ENCODE assay signal across 31 cellular contexts in the genomic region with DNA sequence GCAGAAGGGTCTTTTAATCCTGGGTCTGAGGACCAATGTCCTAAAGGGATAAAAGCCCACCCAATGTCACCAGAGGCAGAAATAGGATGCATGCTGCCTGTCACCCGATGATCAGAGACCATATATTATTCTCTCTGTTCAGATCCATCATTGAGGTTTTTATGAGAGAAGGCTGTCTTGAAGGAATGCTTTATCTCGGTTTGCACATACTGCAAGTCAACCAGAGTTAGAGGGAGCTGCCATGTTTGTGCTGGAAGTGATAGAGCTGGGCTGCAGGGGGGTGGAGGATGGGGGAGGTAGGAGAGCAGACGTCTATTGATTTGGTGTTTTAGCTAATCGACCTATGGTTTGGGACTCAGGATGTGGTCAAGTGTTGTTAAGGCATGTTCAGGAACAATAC.
"Had no signal": no experiment of that assay in that cellular context is flagged by ENCODE, and none has a peak within 500 bp of the region (broad histone marks: within the 10 kb centered on the region; RNA-seq: fewer than 3 reads in every experiment).

No MANE protein-coding gene starts in this region.

- FAIRE-seq: colon, TTC549 had no signal

- H3K9me3 ChIP-seq: ascending aorta, esophagus muscularis mucosa, gastrocnemius medialis, heart left ventricle had no signal

- ATAC-seq: activated CD8-positive, alpha-beta T cell treated with anti-CD3 and anti-CD28 coated beads for 36 hours; activated naive CD4-positive, alpha-beta T cell treated with anti-CD3 and anti-CD28 coated beads, Interleukin-2, amount 50 U/mL, for 72 hours; effector memory CD8-positive, alpha-beta T cell; foreskin keratinocyte; gastrocnemius medialis; heart left ventricle; WTC11 had no signal

- H3K27me3 ChIP-seq: ascending aorta, brain microvascular endothelial cell, esophagus muscularis mucosa, foreskin keratinocyte, gastrocnemius medialis had no signal

- H3K4me1 Mint-ChIP-seq: activated CD4-positive, alpha-beta T cell treated with anti-CD3 and anti-CD28 coated beads, Interleukin-2, amount 10 ng/mL, durations not matched to agents 7 days and 5 days; activated naive CD4-positive, alpha-beta T cell treated with anti-CD3 and anti-CD28 coated beads, Interleukin-2, amount 10 ng/mL, durations not matched to agents 7 days and 5 days; activated naive CD8-positive, alpha-beta T cell treated with anti-CD3 and anti-CD28 coated beads, Interleukin-2, amount 10 ng/mL, durations not matched to agents 7 days and 5 days had no signal

- H3K27ac ChIP-seq: ascending aorta, brain microvascular endothelial cell, esophagus muscularis mucosa, foreskin keratinocyte, gastrocnemius medialis, heart left ventricle, VCaP had no signal

- H3K36me3 Mint-ChIP-seq: activated naive CD4-positive, alpha-beta T cell treated with anti-CD3 and anti-CD28 coated beads, Interleukin-2, amount 10 ng/mL, durations not matched to agents 7 days and 5 days; activated naive CD4-positive, alpha-beta T cell treated with anti-CD3 and anti-CD28 coated beads, Interleukin-2, amount 50 U/mL, for 72 hours; activated naive CD8-positive, alpha-beta T cell treated with anti-CD3 and anti-CD28 coated beads, Interleukin-2, amount 10 ng/mL, durations not matched to agents 7 days and 5 days; WTC11 had no signal

- DNase-seq: activated CD4-positive, alpha-beta T cell treated with anti-CD3 and anti-CD28 coated beads for 1 hour; activated CD4-positive, alpha-beta T cell treated with anti-CD3 and anti-CD28 coated beads for 4 hours; activated CD4-positive, alpha-beta T cell treated with anti-CD3 and anti-CD28 coated beads, Interleukin-2, amount 10 ng/mL, durations not matched to agents 7 days and 5 days; activated CD4-positive, alpha-beta T cell treated with anti-CD3 and anti-CD28 coated beads, Interleukin-2, amount 50 U/mL, for 48 hours; activated CD8-positive, alpha-beta memory T cell treated with anti-CD3 and anti-CD28 coated beads for 24 hours; activated CD8-positive, alpha-beta T cell treated with anti-CD3 and anti-CD28 coated beads for 36 hours; activated gamma-delta T cell; activated naive CD4-positive, alpha-beta T cell; activated naive CD4-positive, alpha-beta T cell treated with anti-CD3 and anti-CD28 coated beads, Interleukin-2, amount 10 ng/mL, durations not matched to agents 7 days and 5 days; activated naive CD8-positive, alpha-beta T cell treated with anti-CD3 and anti-CD28 coated beads, Interleukin-2, amount 10 ng/mL, durations not matched to agents 7 days and 5 days; activated T-cell treated with anti-CD3 and anti-CD28 coated beads, Interleukin-2, amount 50 U/mL, for 48 hours; brain microvascular endothelial cell; caudate nucleus; cortex of kidney; dermis blood vessel endothelial cell; effector CD4-positive, alpha-beta T cell; effector memory CD8-positive, alpha-beta T cell; erythroblast; foreskin keratinocyte; gastrocnemius medialis; glutamatergic neuron; heart left ventricle; T-helper 2 cell had no signal

- H3K36me3 ChIP-seq: ascending aorta, brain microvascular endothelial cell, esophagus muscularis mucosa, gastrocnemius medialis, heart left ventricle had no signal

- H3K27ac Mint-ChIP-seq: activated CD4-positive, alpha-beta T cell treated with anti-CD3 and anti-CD28 coated beads, Interleukin-2, amount 10 ng/mL, durations not matched to agents 7 days and 5 days; activated CD8-positive, alpha-beta T cell treated with anti-CD3 and anti-CD28 coated beads for 36 hours; activated naive CD4-positive, alpha-beta T cell treated with anti-CD3 and anti-CD28 coated beads, Interleukin-2, amount 10 ng/mL, durations not matched to agents 7 days and 5 days; activated naive CD4-positive, alpha-beta T cell treated with anti-CD3 and anti-CD28 coated beads, Interleukin-2, amount 50 U/mL, for 72 hours; activated naive CD8-positive, alpha-beta T cell treated with anti-CD3 and anti-CD28 coated beads, Interleukin-2, amount 10 ng/mL, durations not matched to agents 7 days and 5 days; activated T-helper 1 cell treated with anti-CD3 and anti-CD28 coated beads, Interleukin-12 subunit alpha, Interleukin-12 subunit beta, Interleukin-2, Interleukin-4 antibody, amounts not matched to agents 30 ng/mL and 10 ng/mL and 1 ng/mL, durations not matched to agents 14 hours and 24 hours and 36 hours; effector memory CD8-positive, alpha-beta T cell; WTC11 had no signal

- H3K9me3 Mint-ChIP-seq: activated CD4-positive, alpha-beta T cell treated with anti-CD3 and anti-CD28 coated beads, Interleukin-2, amount 10 ng/mL, durations not matched to agents 7 days and 5 days; activated CD8-positive, alpha-beta T cell treated with anti-CD3 and anti-CD28 coated beads for 36 hours; activated naive CD4-positive, alpha-beta T cell treated with anti-CD3 and anti-CD28 coated beads, Interleukin-2, amount 10 ng/mL, durations not matched to agents 7 days and 5 days; activated naive CD8-positive, alpha-beta T cell treated with anti-CD3 and anti-CD28 coated beads, Interleukin-2, amount 10 ng/mL, durations not matched to agents 7 days and 5 days; activated T-helper 1 cell treated with anti-CD3 and anti-CD28 coated beads, Interleukin-12 subunit alpha, Interleukin-12 subunit beta, Interleukin-2, Interleukin-4 antibody, amounts not matched to agents 30 ng/mL and 10 ng/mL and 1 ng/mL, durations not matched to agents 14 hours and 24 hours and 36 hours; effector memory CD8-positive, alpha-beta T cell; WTC11 had no signal

- H3K4me1 ChIP-seq: ascending aorta, foreskin keratinocyte, gastrocnemius medialis had no signal

- H3K4me3 Mint-ChIP-seq: activated CD4-positive, alpha-beta T cell treated with anti-CD3 and anti-CD28 coated beads, Interleukin-2, amount 10 ng/mL, durations not matched to agents 7 days and 5 days; activated CD8-positive, alpha-beta T cell treated with anti-CD3 and anti-CD28 coated beads for 36 hours; activated naive CD4-positive, alpha-beta T cell treated with anti-CD3 and anti-CD28 coated beads, Interleukin-2, amount 10 ng/mL, durations not matched to agents 7 days and 5 days; activated naive CD8-positive, alpha-beta T cell treated with anti-CD3 and anti-CD28 coated beads, Interleukin-2, amount 10 ng/mL, durations not matched to agents 7 days and 5 days; activated T-helper 1 cell treated with anti-CD3 and anti-CD28 coated beads, Interleukin-12 subunit alpha, Interleukin-12 subunit beta, Interleukin-2, Interleukin-4 antibody, amounts not matched to agents 30 ng/mL and 10 ng/mL and 1 ng/mL, durations not matched to agents 14 hours and 24 hours and 36 hours; effector memory CD8-positive, alpha-beta T cell; WTC11 had no signal

- H3K4me3 ChIP-seq: ascending aorta, esophagus muscularis mucosa, gastrocnemius medialis, heart left ventricle had no signal
